8 cellular contexts compared by ENCODE assay signal in the genomic region with DNA sequence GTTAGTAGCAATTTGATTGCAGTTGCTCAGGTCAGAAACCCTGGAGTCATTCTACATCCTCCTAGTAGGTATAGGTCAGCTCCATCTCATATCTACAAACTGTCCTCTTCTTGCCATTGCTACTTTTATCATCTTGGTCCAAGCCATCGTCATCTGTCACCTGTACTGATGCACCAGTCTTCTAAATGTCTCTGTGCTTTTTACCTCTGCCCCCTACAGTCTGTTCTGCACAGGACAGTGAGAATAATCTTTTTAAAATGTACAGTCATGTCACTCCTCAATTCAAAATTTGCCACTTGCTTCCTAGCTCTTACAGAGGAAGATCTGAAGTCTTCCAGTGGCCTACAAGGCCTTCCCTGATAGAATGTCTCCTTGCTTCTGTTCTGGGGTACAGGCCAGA. TPM values are rescaled to one million over a fixed set of nuclear protein-coding genes. Genes with fewer than 3 reads are reported as not detected.
DNase-seq lines count a peak whose midpoint lies in the region; ATAC-seq and TF ChIP-seq lines count a peak whose summit lies in the region.

No MANE protein-coding gene starts in this region.

- intact Hi-C loops in activated CD4-positive, alpha-beta T cell treated with anti-CD3 and anti-CD28 coated beads for 36 hours (cut with DNase I, micrococcal nuclease) = loop anchor here (5.0 to 10.0 kb wide), 2 partner anchors 215 to 382 kb away; no protein-coding TSS in a partner anchor
- intact Hi-C loops in activated CD4-positive, alpha-beta T cell treated with anti-CD3 and anti-CD28 coated beads, Interleukin-2, amount 10 ng/mL, durations not matched to agents 24 days and 14 days (cut with micrococcal nuclease) = loop anchor here (10.0 kb wide), 1 partner anchor 295 kb away; the partner anchor contains the start of gene HMGCS1
- intact Hi-C loops in psoas muscle (cut with DNase I) = loop anchor here in 1 of 2 donors (5.0 kb wide), 1 partner anchor 37 kb away; no protein-coding TSS in a partner anchor

- no peaks in the 10 kb centered on the region for H3K27me3 ChIP-seq in psoas muscle (ENCODE audit: insufficient read depth in 3 of 3, low read length in 2 of 3)
- H3K27me3 ChIP-seq in SJCRH30 = no peaks in the 10 kb centered on the region

- H3K27ac Mint-ChIP-seq in activated CD4-positive, alpha-beta T cell treated with anti-CD3 and anti-CD28 coated beads for 36 hours = no peak overlapping the region
- H3K27ac Mint-ChIP-seq in activated CD4-positive, alpha-beta T cell treated with anti-CD3 and anti-CD28 coated beads, Interleukin-2, amount 10 ng/mL, durations not matched to agents 24 days and 14 days = no peak overlapping the region
- H3K27ac Mint-ChIP-seq in T-helper 2 cell treated with Interferon-gamma antibody and Interleukin-4, amounts not matched to agents 5 μg/mL and 100 μg/mL, for 36 hours = no peak overlapping the region

- H3K4me1 ChIP-seq in psoas muscle (peaks cover 34% of the 10 kb centered on the region), SJCRH30 (no peaks in the 10 kb centered on the region)

- no peaks in the 10 kb centered on the region for H3K27me3 Mint-ChIP-seq in activated CD4-positive, alpha-beta T cell treated with anti-CD3 and anti-CD28 coated beads for 36 hours
- H3K27me3 Mint-ChIP-seq in activated CD4-positive, alpha-beta T cell treated with anti-CD3 and anti-CD28 coated beads, Interleukin-2, amount 10 ng/mL, durations not matched to agents 24 days and 14 days = no peaks in the 10 kb centered on the region
- H3K27me3 Mint-ChIP-seq in T-helper 2 cell treated with Interferon-gamma antibody and Interleukin-4, amounts not matched to agents 5 μg/mL and 100 μg/mL, for 36 hours (ENCODE audit: low read depth) = no peaks in the 10 kb centered on the region

- POLR2A ChIA-PET in activated CD4-positive, alpha-beta T cell treated with anti-CD3 and anti-CD28 coated beads for 36 hours (lab: Charles Lee) = no interaction called here

- no peak for DNase-seq in activated CD4-positive, alpha-beta T cell treated with anti-CD3 and anti-CD28 coated beads for 36 hours
- DNase-seq in activated CD4-positive, alpha-beta T cell treated with anti-CD3 and anti-CD28 coated beads, Interleukin-2, amount 10 ng/mL, durations not matched to agents 24 days and 14 days = no peak
- no peak for DNase-seq in psoas muscle
- DNase-seq in HK-2 (ENCODE audit: unreplicated experiment) = no peak
- DNase-seq in T-helper 2 cell treated with Interferon-gamma antibody and Interleukin-4, amounts not matched to agents 5 μg/mL and 100 μg/mL, for 36 hours (ENCODE audit: low spot score) = no peak
- DNase-seq in SJCRH30 = no peak

- H3K27ac ChIP-seq in psoas muscle (peak overlapping the region; percentile 37), SJCRH30 (no peak overlapping the region)

- peaks cover 51% of the 10 kb centered on the region for H3K36me3 Mint-ChIP-seq in activated CD4-positive, alpha-beta T cell treated with anti-CD3 and anti-CD28 coated beads for 36 hours (ENCODE audit: low read depth)
- peaks cover 57% of the 10 kb centered on the region for H3K36me3 Mint-ChIP-seq in activated CD4-positive, alpha-beta T cell treated with anti-CD3 and anti-CD28 coated beads, Interleukin-2, amount 10 ng/mL, durations not matched to agents 24 days and 14 days (ENCODE audit: low read depth)
- H3K36me3 Mint-ChIP-seq in T-helper 2 cell treated with Interferon-gamma antibody and Interleukin-4, amounts not matched to agents 5 μg/mL and 100 μg/mL, for 36 hours (ENCODE audit: low read depth) = peaks cover 60% of the 10 kb centered on the region

- WGBS in psoas muscle, 3 donors = 52 to 85% (median 58%) methylated on average over 1 of the region's 1 CpG

- H3K36me3 ChIP-seq in psoas muscle (ENCODE audit: insufficient read depth in 1 of 2, low read depth in 1 of 2) = peaks cover 14 to 54% of the 10 kb centered on the region in 2 donors
- peaks cover 49% of the 10 kb centered on the region for H3K36me3 ChIP-seq in SJCRH30

- H3K4me1 Mint-ChIP-seq in activated CD4-positive, alpha-beta T cell treated with anti-CD3 and anti-CD28 coated beads for 36 hours = peaks cover 24% of the 10 kb centered on the region
- H3K4me1 Mint-ChIP-seq in activated CD4-positive, alpha-beta T cell treated with anti-CD3 and anti-CD28 coated beads, Interleukin-2, amount 10 ng/mL, durations not matched to agents 24 days and 14 days = peaks cover 18% of the 10 kb centered on the region
- peaks cover 19% of the 10 kb centered on the region for H3K4me1 Mint-ChIP-seq in T-helper 2 cell treated with Interferon-gamma antibody and Interleukin-4, amounts not matched to agents 5 μg/mL and 100 μg/mL, for 36 hours (ENCODE audit: low read depth)

- no peak overlapping the region for H3K4me3 ChIP-seq in psoas muscle
- H3K4me3 ChIP-seq in SJCRH30 = no peak overlapping the region

- peak; percentile 91 for ATAC-seq in activated CD4-positive, alpha-beta T cell treated with anti-CD3 and anti-CD28 coated beads for 36 hours
- peak; percentile 65 for ATAC-seq in HG02763 (IDR thresholded peaks at IDR 0.05; ENCODE audit: unreplicated experiment)
- ATAC-seq in SK-N-SH treated with all-trans-retinoic acid at 6 μM for 48 hours = peak; percentile 37; the same call in 1 of the 3 replicates
- ATAC-seq in psoas muscle = peak in 1 of 4 donors; percentile 36

- CTCF ChIA-PET in activated CD4-positive, alpha-beta T cell treated with anti-CD3 and anti-CD28 coated beads for 36 hours (lab: Charles Lee) = interaction anchor here (0.6 to 1.9 kb wide), 5 partner anchors 9 to 508 kb away, joined by 3 to 5 read pairs (median 4); no protein-coding TSS in a partner anchor

- TF ChIP-seq CTCF in psoas muscle (IDR thresholded peaks at IDR 0.05) = no peak

- H3K9me3 ChIP-seq in psoas muscle (no peaks in the 10 kb centered on the region), SJCRH30 (replicated peaks) (no peaks in the 10 kb centered on the region)

- no peak overlapping the region for H3K4me3 Mint-ChIP-seq in activated CD4-positive, alpha-beta T cell treated with anti-CD3 and anti-CD28 coated beads for 36 hours
- H3K4me3 Mint-ChIP-seq in activated CD4-positive, alpha-beta T cell treated with anti-CD3 and anti-CD28 coated beads, Interleukin-2, amount 10 ng/mL, durations not matched to agents 24 days and 14 days = no peak overlapping the region
- no peak overlapping the region for H3K4me3 Mint-ChIP-seq in T-helper 2 cell treated with Interferon-gamma antibody and Interleukin-4, amounts not matched to agents 5 μg/mL and 100 μg/mL, for 36 hours

- H3K9me3 Mint-ChIP-seq in activated CD4-positive, alpha-beta T cell treated with anti-CD3 and anti-CD28 coated beads for 36 hours (ENCODE audit: low read depth) = no peaks in the 10 kb centered on the region
- H3K9me3 Mint-ChIP-seq in activated CD4-positive, alpha-beta T cell treated with anti-CD3 and anti-CD28 coated beads, Interleukin-2, amount 10 ng/mL, durations not matched to agents 24 days and 14 days = peaks cover 8% of the 10 kb centered on the region
- H3K9me3 Mint-ChIP-seq in T-helper 2 cell treated with Interferon-gamma antibody and Interleukin-4, amounts not matched to agents 5 μg/mL and 100 μg/mL, for 36 hours = peaks cover 20% of the 10 kb centered on the region

TF ChIP-seq in SK-N-SH treated with all-trans-retinoic acid at 6 μM for 48 hours, 23 proteins besides CTCF, POLR2A, EP300 and RAD21 (continues in another document):
- TF ChIP-seq PPARA (CRISPR knock-in tag; IDR thresholded peaks at IDR 0.05; ENCODE audit: borderline replicate concordance) = no peak
- no peak for TF ChIP-seq CREB5 (CRISPR knock-in tag; IDR thresholded peaks at IDR 0.05; ENCODE audit: low read depth)
- TF ChIP-seq TCF4 (CRISPR knock-in tag; IDR thresholded peaks at IDR 0.05; ENCODE audit: borderline replicate concordance) = no peak
- TF ChIP-seq ZFP30 (CRISPR knock-in tag; IDR thresholded peaks at IDR 0.05) = no peak

RNA-seq across cellular contexts. Expression of gene NNT, which starts 6.8 kb away (rescaled TPM):
- 10 to 100 TPM; 55.4 to 77.5 TPM for total RNA-seq in activated CD4-positive, alpha-beta T cell treated with anti-CD3 and anti-CD28 coated beads for 36 hours
- total RNA-seq in activated CD4-positive, alpha-beta T cell treated with anti-CD3 and anti-CD28 coated beads, Interleukin-2, amount 10 ng/mL, durations not matched to agents 24 days and 14 days = 52.2 and 59.1 TPM in 2 replicates
- total RNA-seq in psoas muscle = 100 to 1,000 TPM; 216 to 442 (median 312) TPM
- polyA plus RNA-seq in psoas muscle = 100 to 1,000 TPM; 108 to 171 (median 123) TPM
- 122 and 130 TPM in 2 replicates for total RNA-seq in SJCRH30 (2014; rRNA removed; shearing (Covaris generic))

RNA-seq across cellular contexts. Expression of gene PAIP1, which starts 52.9 kb away (rescaled TPM):
- 10 to 100 TPM; 51.7 to 55.1 TPM for total RNA-seq in activated CD4-positive, alpha-beta T cell treated with anti-CD3 and anti-CD28 coated beads for 36 hours
- total RNA-seq in activated CD4-positive, alpha-beta T cell treated with anti-CD3 and anti-CD28 coated beads, Interleukin-2, amount 10 ng/mL, durations not matched to agents 24 days and 14 days = 60.2 and 64.1 TPM in 2 replicates
- total RNA-seq in psoas muscle = 100 to 1,000 TPM; 125 to 143 (median 142) TPM
- polyA plus RNA-seq in psoas muscle = 100 to 1,000 TPM in 2 of 3 donors, 10 to 100 TPM in 1; 99.6 to 202 (median 123) TPM
- 160 and 162 TPM in 2 replicates for total RNA-seq in SJCRH30 (2014; rRNA removed; shearing (Covaris generic))
